Comparison of ENCODE assay signal across 10 cellular contexts in the genomic region with DNA sequence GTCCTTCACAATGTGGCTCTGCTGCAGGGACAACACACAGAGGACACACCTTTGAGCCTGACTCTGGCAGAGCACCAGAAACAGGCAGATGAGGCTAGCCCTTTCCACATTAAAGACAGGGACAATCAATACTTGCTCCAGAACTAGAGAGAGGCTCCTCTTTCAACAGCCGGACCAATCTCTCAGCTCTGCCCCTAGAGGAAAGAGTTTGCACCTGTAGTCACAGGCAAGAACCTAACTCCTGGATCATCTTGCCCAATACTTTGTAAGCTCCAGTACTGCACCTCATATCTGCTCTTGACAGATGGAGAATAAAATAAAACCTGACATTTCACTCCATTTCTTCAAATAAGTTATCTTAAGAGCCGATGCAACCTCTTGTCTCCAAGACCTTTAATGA. TPM values are rescaled to one million over a fixed set of nuclear protein-coding genes. Genes with fewer than 3 reads are reported as not detected.
DNase-seq lines count a peak whose midpoint lies in the region; ATAC-seq and TF ChIP-seq lines count a peak whose summit lies in the region.
"Had no signal": no experiment of that assay in that cellular context is flagged by ENCODE, and none has a peak within 500 bp of the region (broad histone marks: within the 10 kb centered on the region; RNA-seq: fewer than 3 reads in every experiment).

No MANE protein-coding gene starts in this region.

- H2BK15ac ChIP-seq in H9 (ENCODE audit: low read depth, low read length) = no peak overlapping the region

- no peak overlapping the region for H2BK120ac ChIP-seq in H9 (ENCODE audit: low read depth, low read length, poor library complexity, severe bottlenecking)

- no peak overlapping the region for H4K91ac ChIP-seq in H9 (ENCODE audit: insufficient read length, low read depth, low read length)

- H2BK12ac ChIP-seq in H9 (ENCODE audit: insufficient read length, low read depth, low read length) = no peak overlapping the region

- no peaks in the 10 kb centered on the region for H3K27me3 Mint-ChIP-seq in H9 (ENCODE audit: low read depth)
- peaks cover 0 to 2% (median 2%) of the 10 kb centered on the region in 5 donors for H3K27me3 Mint-ChIP-seq in naive thymus-derived CD8-positive, alpha-beta T cell

- H3K36me3 ChIP-seq in DND-41 (ENCODE audit: insufficient read depth, low read length) = no peaks in the 10 kb centered on the region
- no peaks in the 10 kb centered on the region for H3K36me3 ChIP-seq in transverse colon

- in situ Hi-C loops in transverse colon (cut with MboI; ENCODE audit: low pct_ligation_motif_present in 1 of 4, low pct_unique_long_range_greater_than_20kb in 1 of 4, low sequenced_read_pairs in 3 of 4) = no loop called here

- DNase-seq in DND-41 (no peak), H9 (peak; percentile 58), SK-N-DZ (ENCODE audit: low spot score) (peak; percentile 8), kidney tubule cell (ENCODE audit: low spot score) (peak; percentile 28), substantia nigra (lab: John Stamatoyannopoulos, UW) (no peak), transverse colon (no peak)
- DNase-seq in naive thymus-derived CD8-positive, alpha-beta T cell = no peak
- DNase-seq: hypothalamus, NCI-H1930 had no signal

- no peak overlapping the region for H3T11ph ChIP-seq in H9 (ENCODE audit: low read length)

- H3K9me3 ChIP-seq in DND-41 (ENCODE audit: insufficient read depth, low read length, severe bottlenecking) (no peaks in the 10 kb centered on the region), H9 (ENCODE audit: control insufficient read depth, low read depth, low read length) (no peaks in the 10 kb centered on the region), transverse colon (no peaks in the 10 kb centered on the region)

- no peak overlapping the region for H3K23ac ChIP-seq in H9 (ENCODE audit: insufficient read length, low read depth, low read length)

- POLR2A ChIA-PET in naive thymus-derived CD8-positive, alpha-beta T cell (lab: Charles Lee) = no interaction called here

- H3K79me1 ChIP-seq in H9 (ENCODE audit: insufficient read depth, low read depth, low read length, poor library complexity, severe bottlenecking) = no peaks in the 10 kb centered on the region

- intact Hi-C loops in transverse colon (cut with DNase I; ENCODE audit: low total_unique reads) = no loop called here

- TF ChIP-seq CTCF in DND-41 (IDR thresholded peaks at IDR 0.05; ENCODE audit: borderline replicate concordance, extremely low read depth, low read length, poor library complexity, severe bottlenecking) = peak; percentile 54
- peak; percentile 70 for TF ChIP-seq CTCF in H9 (conservative IDR thresholded peaks at IDR 0.05)
- no peak for TF ChIP-seq CTCF in transverse colon (IDR thresholded peaks at IDR 0.05)

- no CpG with 5 or more reads among the region's 2 CpGs for WGBS in H9 (ENCODE audit: extremely low coverage, insufficient read length, low lambda C conversion rate)
- whole genome bisulfite sequencing in transverse colon (ENCODE audit: low coverage in 1 of 2), 2 donors = 58 to 80% methylated on average over 1 to 2 of the region's 2 CpGs

- ATAC-seq in DND-41 (ENCODE audit: insufficient read depth, low read depth) (peak; percentile 60; the same call in 2 of the 3 replicates), HG02642 (IDR thresholded peaks at IDR 0.05; ENCODE audit: poor library complexity, unreplicated experiment) (no peak)
- ATAC-seq in naive thymus-derived CD8-positive, alpha-beta T cell = no peak

- H2AFZ ChIP-seq in DND-41 (ENCODE audit: low read depth, low read length) (no peak overlapping the region), H9 (ENCODE audit: low read length) (no peak overlapping the region)

- no peak overlapping the region for H4K8ac ChIP-seq in H9 (replicated peaks; ENCODE audit: insufficient read length, low read depth, low read length)

- no peak overlapping the region for H2AK5ac ChIP-seq in H9 (ENCODE audit: insufficient read length, low read length)

- TF ChIP-seq EP300 in transverse colon (IDR thresholded peaks at IDR 0.05; ENCODE audit: low read depth) = no peak

- H3K27ac ChIP-seq in DND-41 (ENCODE audit: low read length) (no peak overlapping the region), H9 (ENCODE audit: insufficient read length, low read depth, low read length) (no peak overlapping the region), substantia nigra (ENCODE audit: low read depth, low read length, poor library complexity, severe bottlenecking) (no peak overlapping the region), transverse colon (no peak overlapping the region)

- H3K27me3 ChIP-seq in DND-41 (ENCODE audit: insufficient read depth, low read length, poor library complexity) (peaks cover 9% of the 10 kb centered on the region), H9 (ENCODE audit: insufficient read depth, low read length) (no peaks in the 10 kb centered on the region), transverse colon (no peaks in the 10 kb centered on the region)

- no peak overlapping the region for H4K5ac ChIP-seq in H9 (ENCODE audit: insufficient read length, low read depth, low read length)

- H3K4me1 ChIP-seq in DND-41 (ENCODE audit: insufficient read depth, low read length) (no peaks in the 10 kb centered on the region), H9 (ENCODE audit: insufficient read depth, low read length) (no peaks in the 10 kb centered on the region), transverse colon (no peaks in the 10 kb centered on the region)

- no peak overlapping the region for H3K4ac ChIP-seq in H9 (ENCODE audit: low read depth, low read length)

- no peak overlapping the region for H3K9ac ChIP-seq in DND-41 (ENCODE audit: low read depth, low read length)
- H3K9ac ChIP-seq in H9 (ENCODE audit: extremely low read depth, insufficient read length, low read length) = no peak overlapping the region

- no peak overlapping the region for H2BK5ac ChIP-seq in H9 (ENCODE audit: insufficient read length, low read length)

- H4K20me1 ChIP-seq in DND-41 (ENCODE audit: insufficient read depth, low read length) = no peaks in the 10 kb centered on the region
- no peaks in the 10 kb centered on the region for H4K20me1 ChIP-seq in H9 (ENCODE audit: control insufficient read depth, insufficient read depth, insufficient read length)

- H3K79me2 ChIP-seq in DND-41 (ENCODE audit: insufficient read depth, low read length) (no peaks in the 10 kb centered on the region), H9 (ENCODE audit: insufficient read depth, low read length) (no peaks in the 10 kb centered on the region)

- no peak overlapping the region for H3K14ac ChIP-seq in H9 (ENCODE audit: insufficient read depth, low read length)

- H3K4me3 ChIP-seq in DND-41 (ENCODE audit: low read depth in 1 of 2, low read length in 2 of 2) (no peak overlapping the region), transverse colon (no peak overlapping the region)

- H3K18ac ChIP-seq in H9 (ENCODE audit: insufficient read length, low read depth, low read length) = no peak overlapping the region

- peaks cover 8 to 10% of the 10 kb centered on the region in 2 experiments; a peak in 3 of 4 replicates for H3K4me1 Mint-ChIP-seq in H9
- no peaks in the 10 kb centered on the region for H3K4me1 Mint-ChIP-seq in naive thymus-derived CD8-positive, alpha-beta T cell

- no peak for TF ChIP-seq POLR2A in transverse colon (IDR thresholded peaks at IDR 0.05)

- H3K4me2 ChIP-seq in DND-41 (ENCODE audit: insufficient read depth, low read length) (no peak overlapping the region), H9 (ENCODE audit: insufficient read depth, insufficient read length, low read length) (no peak overlapping the region)

- no peak overlapping the region for H3K56ac ChIP-seq in H9 (ENCODE audit: insufficient read length, low read depth, low read length)

- no peaks in the 10 kb centered on the region for H3K9me3 Mint-ChIP-seq in H9
- H3K9me3 Mint-ChIP-seq in naive thymus-derived CD8-positive, alpha-beta T cell = no peaks in the 10 kb centered on the region

- no peaks in the 10 kb centered on the region for H3K23me2 ChIP-seq in H9 (ENCODE audit: insufficient read length, low read depth, low read length, poor library complexity, severe bottlenecking)

- H3K27ac Mint-ChIP-seq in H9 = peak overlapping the region in 1 of 3 experiments; percentile 40; a peak in 1 of 7 replicates
- H3K27ac Mint-ChIP-seq in naive thymus-derived CD8-positive, alpha-beta T cell = no peak overlapping the region

- no peak overlapping the region for H2BK20ac ChIP-seq in H9 (ENCODE audit: low read depth, low read length, poor library complexity, severe bottlenecking)

- no peaks in the 10 kb centered on the region for H3K36me3 Mint-ChIP-seq in H9 (ENCODE audit: insufficient read depth in 1 of 3, low read depth in 3 of 3)
- H3K36me3 Mint-ChIP-seq in naive thymus-derived CD8-positive, alpha-beta T cell = no peaks in the 10 kb centered on the region

- H3K4me3 Mint-ChIP-seq in H9 = no peak overlapping the region
- H3K4me3 Mint-ChIP-seq in naive thymus-derived CD8-positive, alpha-beta T cell = no peak overlapping the region

RNA-seq across cellular contexts. Expression of gene EPB41L4A, which starts 52.1 kb away (rescaled TPM):
- total RNA-seq in H9 (2021) = 4.8 and 4.9 TPM in 2 replicates
- polyA plus RNA-seq in SK-N-DZ (2014; cell fraction: cytosol; rRNA removed) = 2.2 and 8.1 TPM in 2 replicates
- polyA plus RNA-seq in SK-N-DZ (2014; cell fraction: nucleus; rRNA removed) = 1.7 and 2.0 TPM in 2 replicates
- under 1 TPM in 1 of 2 experiments, not detected in 1; 0.30 TPM for total RNA-seq in naive thymus-derived CD8-positive, alpha-beta T cell
- 1 to 10 TPM in 1 of 3 donors, under 1 TPM in 2; 0.06 to 2.9 (median 0.08) TPM for polyA plus RNA-seq in naive thymus-derived CD8-positive, alpha-beta T cell
- total RNA-seq in transverse colon = 10 to 100 TPM; 10.1 to 32.9 (median 11.6) TPM

Comparison
In these comparisons a context has a peak if more than half of its experiments do, and no peak if none do; other contexts are left out.
1. DNase-seq: peak in H9 (single experiment), SK-N-DZ (single experiment) and kidney tubule cell (single experiment); none in DND-41 (single experiment), naive thymus-derived CD8-positive, alpha-beta T cell (0 of 10), substantia nigra (0 of 49) and transverse colon (single experiment).
2. CTCF ChIP-seq: peak in DND-41 (single experiment) and H9 (single experiment); none in transverse colon (0 of 5).